8 cellular contexts compared by ENCODE assay signal in the genomic region with DNA sequence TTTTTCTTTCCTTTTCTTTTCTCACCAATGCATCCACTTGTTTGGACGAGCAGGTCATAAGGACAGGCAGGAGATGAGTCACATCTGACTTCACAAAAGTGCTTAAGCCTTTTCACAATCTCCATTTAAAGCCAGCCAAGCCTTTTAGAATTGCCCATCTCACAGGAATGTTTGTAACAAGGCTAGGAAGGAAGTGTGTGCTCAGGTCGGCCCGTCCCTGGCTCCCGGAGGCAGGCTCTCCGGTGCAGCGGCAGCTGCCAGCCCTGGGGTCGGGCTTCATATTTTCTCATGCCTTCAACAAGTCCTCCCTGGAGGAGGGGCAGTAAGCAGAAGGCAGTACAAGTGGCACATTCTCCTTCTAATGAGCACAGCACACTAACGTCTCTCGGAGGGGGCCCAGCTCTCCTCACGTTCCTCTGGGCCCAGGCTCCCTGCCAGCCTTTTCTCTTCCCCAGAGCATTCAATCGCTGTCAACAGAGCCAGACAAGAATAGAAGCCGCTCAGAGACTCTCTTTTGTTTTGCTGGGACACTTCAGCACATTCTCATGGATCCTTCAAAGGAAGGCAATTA.
DNase-seq lines count a peak whose midpoint lies in the region; ATAC-seq and TF ChIP-seq lines count a peak whose summit lies in the region.

No MANE protein-coding gene starts in this region.

- DNase-seq in AG08395 (ENCODE audit: low spot score): peak; percentile 89
- peak; percentile 84 for DNase-seq in NCI-H2029 treated with DMSO at 0.1 percent for 48 hours (lab: John Stamatoyannopoulos, UW)
- peak; percentile 52 for DNase-seq in endothelial cell (ENCODE audit: low spot score)
- DNase-seq in activated CD4-positive, alpha-beta T cell treated with anti-CD3 and anti-CD28 coated beads, Interleukin-2, amount 50 U/mL, for 4 hours: no peak
- no peak for DNase-seq in cerebellar nuclear complex (lab: John Stamatoyannopoulos, UW)

- H3K4me3 ChIP-seq in muscle layer of duodenum (ENCODE audit: low read depth in 1 of 2, low read length in 2 of 2): peak overlapping the region in 1 of 2 donors; percentile 32

- no peaks in the 10 kb centered on the region for H3K36me3 ChIP-seq in muscle layer of duodenum (ENCODE audit: control insufficient read depth in 1 of 2, insufficient read depth in 2 of 2, low read length in 2 of 2)

- H3K36me3 Mint-ChIP-seq in endothelial cell (ENCODE audit: low read depth, unreplicated experiment): peaks cover 5% of the 10 kb centered on the region

- ATAC-seq in GM21390 (IDR thresholded peaks at IDR 0.05; ENCODE audit: unreplicated experiment) (no peak), HG03196 (IDR thresholded peaks at IDR 0.05; ENCODE audit: unreplicated experiment) (no peak)

- H3K4me3 Mint-ChIP-seq in endothelial cell (ENCODE audit: unreplicated experiment): peak overlapping the region; percentile 51

- peaks cover 72% of the 10 kb centered on the region for H3K4me1 Mint-ChIP-seq in endothelial cell (ENCODE audit: unreplicated experiment)

- TF ChIP-seq CTCF in endothelial cell (IDR thresholded peaks at IDR 0.05; ENCODE audit: unreplicated experiment): no peak

- H3K27me3 ChIP-seq in muscle layer of duodenum (ENCODE audit: low read depth, low read length): no peaks in the 10 kb centered on the region

- H3K27ac ChIP-seq in muscle layer of duodenum (ENCODE audit: low read length): peak overlapping the region; percentile 85

- peaks cover 2% of the 10 kb centered on the region for H3K27me3 Mint-ChIP-seq in endothelial cell (ENCODE audit: unreplicated experiment)

- no peaks in the 10 kb centered on the region for H3K9me3 Mint-ChIP-seq in endothelial cell (ENCODE audit: unreplicated experiment)

- peaks cover 0 to 17% of the 10 kb centered on the region in 2 donors for H3K4me1 ChIP-seq in muscle layer of duodenum (ENCODE audit: control insufficient read depth in 1 of 2, insufficient read depth in 2 of 2, low read length in 2 of 2)

- peak overlapping the region; percentile 88 for H3K27ac Mint-ChIP-seq in endothelial cell (ENCODE audit: unreplicated experiment)

- H3K9me3 ChIP-seq in muscle layer of duodenum (ENCODE audit: control insufficient read depth in 1 of 2, low read length in 2 of 2): no peaks in the 10 kb centered on the region

Comparison
In these comparisons a context has a peak if more than half of its experiments do, and no peak if none do; other contexts are left out.
1. DNase-seq: peak in AG08395 (single experiment), NCI-H2029 treated with DMSO at 0.1 percent for 48 hours (single experiment) and endothelial cell (single experiment); none in activated CD4-positive, alpha-beta T cell treated with anti-CD3 and anti-CD28 coated beads, Interleukin-2, amount 50 U/mL, for 4 hours (0 of 2) and cerebellar nuclear complex (0 of 2).